Comparison of ENCODE assay signal across 16 cellular contexts in the genomic region with DNA sequence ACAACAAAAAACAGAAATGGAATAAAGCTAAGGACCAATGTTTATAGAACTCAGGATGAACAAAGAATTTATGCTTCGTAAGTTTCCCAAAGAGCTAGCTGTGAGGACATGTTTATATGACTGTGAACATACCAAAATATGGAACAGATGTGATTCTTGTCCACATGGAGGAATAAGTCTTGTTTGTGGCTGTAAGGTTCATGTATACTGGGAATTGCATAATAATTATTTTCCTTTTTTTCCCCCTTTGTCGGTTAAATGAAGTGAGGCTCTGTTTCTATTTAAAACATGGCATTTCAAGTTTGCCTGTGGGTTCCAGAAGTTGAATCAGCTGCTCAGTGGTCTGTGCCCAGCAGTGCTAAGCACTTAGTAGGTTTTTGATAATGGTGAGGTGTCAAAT.
DNase-seq lines count a peak whose midpoint lies in the region; ATAC-seq, FAIRE-seq and TF ChIP-seq lines count a peak whose summit lies in the region.
"Had no signal": no experiment of that assay in that cellular context is flagged by ENCODE, and none has a peak within 500 bp of the region (broad histone marks: within the 10 kb centered on the region; RNA-seq: fewer than 3 reads in every experiment).

No MANE protein-coding gene starts in this region.

- no peaks in the 10 kb centered on the region for H3K9me3 ChIP-seq in right cardiac atrium (ENCODE audit: control insufficient read depth, low read length)
- H3K9me3 ChIP-seq in small intestine (ENCODE audit: control insufficient read depth, low read depth), result no peaks in the 10 kb centered on the region
- H3K9me3 ChIP-seq: BE2C had no signal

- no peak overlapping the region for H3K4me3 Mint-ChIP-seq in natural killer cell treated with Interleukin-12 subunit alpha and Interleukin-12 subunit beta and Interleukin-15 and Interleukin-18, amount 100 ng/mL, for 72 hours
- H3K4me3 Mint-ChIP-seq: CD4-positive, alpha-beta memory T cell had no signal

- DNase-seq in Right ventricle myocardium superior (no peak), left cardiac atrium (no peak), AG10803 (ENCODE audit: low read depth) (peak; percentile 76), fibroblast of gingiva (ENCODE audit: low read depth) (peak; percentile 72), right cardiac atrium (no peak), NCI-H526 (lab: John Stamatoyannopoulos, UW) (no peak), small intestine (no peak)
- DNase-seq in natural killer cell treated with Interleukin-12 subunit alpha and Interleukin-12 subunit beta and Interleukin-15 and Interleukin-18, amount 100 ng/mL, for 72 hours (ENCODE audit: low spot score), result no peak
- DNase-seq: 8988T; BE2C; CD4-positive, alpha-beta memory T cell; DMS153; GF-D8; GM23248 had no signal

- intact Hi-C loops in Right ventricle myocardium superior (cut with DNase I) (no loop called here), left cardiac atrium (cut with DNase I) (no loop called here), right cardiac atrium (cut with DNase I) (no loop called here)

- no peak for FAIRE-seq in small intestine (lab: Jason Lieb, UNC)
- FAIRE-seq: H54 had no signal

- H3K4me3 ChIP-seq in AG10803 (ENCODE audit: low read length) (no peak overlapping the region), right cardiac atrium (ENCODE audit: low read length) (no peak overlapping the region), small intestine (ENCODE audit: low read depth in 1 of 2, low read length in 2 of 2) (no peak overlapping the region)
- H3K4me3 ChIP-seq: GM23248 had no signal

- no peaks in the 10 kb centered on the region for H3K4me1 Mint-ChIP-seq in natural killer cell treated with Interleukin-12 subunit alpha and Interleukin-12 subunit beta and Interleukin-15 and Interleukin-18, amount 100 ng/mL, for 72 hours (ENCODE audit: low read depth in 2 of 2)
- H3K4me1 Mint-ChIP-seq: CD4-positive, alpha-beta memory T cell had no signal

- no peak for TF ChIP-seq CTCF in AG10803 (conservative IDR thresholded peaks at IDR 0.05; ENCODE audit: low read length)

- no peaks in the 10 kb centered on the region for H3K36me3 Mint-ChIP-seq in natural killer cell treated with Interleukin-12 subunit alpha and Interleukin-12 subunit beta and Interleukin-15 and Interleukin-18, amount 100 ng/mL, for 72 hours
- H3K36me3 Mint-ChIP-seq: CD4-positive, alpha-beta memory T cell had no signal

- no peaks in the 10 kb centered on the region for H3K4me1 ChIP-seq in right cardiac atrium (ENCODE audit: control insufficient read depth, insufficient read depth, low read length)
- H3K4me1 ChIP-seq in small intestine (ENCODE audit: control insufficient read depth in 2 of 2, insufficient read depth in 1 of 2, low read depth in 1 of 2, low read length in 1 of 2), result no peaks in the 10 kb centered on the region
- H3K4me1 ChIP-seq: BE2C had no signal

- ATAC-seq in Right ventricle myocardium superior (ENCODE audit: poor library complexity) (peak; percentile 35), left cardiac atrium (no peak), right cardiac atrium (no peak)
- ATAC-seq in natural killer cell treated with Interleukin-12 subunit alpha and Interleukin-12 subunit beta and Interleukin-15 and Interleukin-18, amount 100 ng/mL, for 72 hours, result no peak

- H3K27me3 ChIP-seq in right cardiac atrium (ENCODE audit: control insufficient read depth, insufficient read depth) (no peaks in the 10 kb centered on the region), small intestine (ENCODE audit: control insufficient read depth in 2 of 2, insufficient read depth in 2 of 2, low read length in 2 of 2) (no peaks in the 10 kb centered on the region)
- H3K27me3 ChIP-seq: BE2C had no signal

- peak overlapping the region; percentile 43 for H3K27ac ChIP-seq in right cardiac atrium (ENCODE audit: low read length)
- H3K27ac ChIP-seq in small intestine (ENCODE audit: low read depth in 1 of 2, low read length in 1 of 2), result no peak overlapping the region
- H3K27ac ChIP-seq: C4-2B, GM23248 had no signal

- no peaks in the 10 kb centered on the region for H3K9me3 Mint-ChIP-seq in natural killer cell treated with Interleukin-12 subunit alpha and Interleukin-12 subunit beta and Interleukin-15 and Interleukin-18, amount 100 ng/mL, for 72 hours

- H3K27ac Mint-ChIP-seq in natural killer cell treated with Interleukin-12 subunit alpha and Interleukin-12 subunit beta and Interleukin-15 and Interleukin-18, amount 100 ng/mL, for 72 hours, result no peak overlapping the region
- H3K27ac Mint-ChIP-seq: CD4-positive, alpha-beta memory T cell had no signal

- 79% methylated on average over 2 of the region's 2 CpGs for WGBS in right cardiac atrium
- WGBS in small intestine, 3 donors, result 86 to 97% (median 86%) methylated on average over 2 of the region's 2 CpGs

- peaks cover 0 to 2% of the 10 kb centered on the region in 2 donors for H3K27me3 Mint-ChIP-seq in natural killer cell treated with Interleukin-12 subunit alpha and Interleukin-12 subunit beta and Interleukin-15 and Interleukin-18, amount 100 ng/mL, for 72 hours

- no peaks in the 10 kb centered on the region for H3K36me3 ChIP-seq in small intestine (ENCODE audit: control insufficient read depth in 2 of 2, insufficient read depth in 2 of 2, low read length in 2 of 2)
- H3K36me3 ChIP-seq: BE2C had no signal

Comparison
In these comparisons a context has a peak if more than half of its experiments do, and no peak if none do; other contexts are left out.
1. DNase-seq: peak in AG10803 (single experiment) and fibroblast of gingiva (single experiment); none in Right ventricle myocardium superior (single experiment), left cardiac atrium (single experiment), right cardiac atrium (0 of 3), natural killer cell treated with Interleukin-12 subunit alpha and Interleukin-12 subunit beta and Interleukin-15 and Interleukin-18, amount 100 ng/mL, for 72 hours (single experiment), NCI-H526 (0 of 2) and small intestine (single experiment).